In genomic region chr7:35856175-35856574, GRCh38 we compare ENCODE assay signal across 19 cellular contexts.
"Had no signal": no experiment of that assay in that cellular context is flagged by ENCODE, and none has a peak within 500 bp of the region (broad histone marks: within the 10 kb centered on the region; RNA-seq: fewer than 3 reads in every experiment).

No MANE protein-coding gene starts in this region.

- H3K27me3 ChIP-seq: MG63 had no signal

- DNase-seq: Karpas-422, KG1, MG63, NCI-H1092, NCI-H1105 treated with DMSO at 0.1 percent for 48 hours, NCI-H1417 treated with DMSO at 0.1 percent for 48 hours, NCI-H146, NCI-H1694 treated with DMSO at 0.1 percent for 48 hours, NCI-H1930, NCI-H2081, NCI-H2107, NCI-H226, NCI-H446, NCI-H510A, NCI-H524 treated with DMSO at 0.1 percent for 48 hours, NCI-H69, NCI-H774, RPMI8226, SHP77 had no signal

- H3K4me3 ChIP-seq: MG63 had no signal
